8 cellular contexts compared by ENCODE assay signal in genomic region chr3:195697582-195698324, GRCh38. TPM values are rescaled to one million over a fixed set of nuclear protein-coding genes. Genes with fewer than 3 reads are reported as not detected.
DNase-seq lines count a peak whose midpoint lies in the region; ATAC-seq and TF ChIP-seq lines count a peak whose summit lies in the region.

No MANE protein-coding gene starts in this region.

- H3K4me1 ChIP-seq in PC-3 (ENCODE audit: insufficient read depth, low read length) (peaks cover 11% of the 10 kb centered on the region; the same call in 1 of the 2 replicates), HAP-1 (peaks cover 3% of the 10 kb centered on the region; the same call in 1 of the 2 replicates)

- peak; percentile 53 for ATAC-seq in PC-3

- no peak for TF ChIP-seq CTCF in PC-3 (conservative IDR thresholded peaks at IDR 0.05; ENCODE audit: low read depth, low read length)
- no peak for TF ChIP-seq CTCF in nephron (IDR thresholded peaks at IDR 0.05; ENCODE audit: unreplicated experiment in 3 of 3)

- H4K20me1 ChIP-seq in PC-3 (ENCODE audit: low read length): no peaks in the 10 kb centered on the region

- DNase-seq in EL: peak; percentile 97
- DNase-seq in PC-3: peak; percentile 55
- DNase-seq in fibroblast of gingiva (ENCODE audit: low read depth): peak; percentile 96
- DNase-seq in HAP-1 (ENCODE audit: low spot score in 2 of 2): no peak
- no peak for DNase-seq in HEK293T (ENCODE audit: extremely low spot score)
- no peak for DNase-seq in ureter (ENCODE audit: low spot score)
- no peak for DNase-seq in activated naive CD4-positive, alpha-beta T cell treated with anti-CD3 and anti-CD28 coated beads for 36 hours

- H3K27me3 Mint-ChIP-seq in nephron (ENCODE audit: low read depth): no peaks in the 10 kb centered on the region
- no peaks in the 10 kb centered on the region for H3K27me3 Mint-ChIP-seq in activated naive CD4-positive, alpha-beta T cell treated with anti-CD3 and anti-CD28 coated beads for 36 hours (ENCODE audit: low read depth)

- H3K27ac ChIP-seq in PC-3 (ENCODE audit: low read length): no peak overlapping the region

- H3K9me3 Mint-ChIP-seq in nephron: no peaks in the 10 kb centered on the region
- no peaks in the 10 kb centered on the region for H3K9me3 Mint-ChIP-seq in activated naive CD4-positive, alpha-beta T cell treated with anti-CD3 and anti-CD28 coated beads for 36 hours

- H3K4me2 ChIP-seq in PC-3 (ENCODE audit: low read length): no peak overlapping the region

- H2AFZ ChIP-seq in PC-3 (ENCODE audit: low read length): no peak overlapping the region

- no peaks in the 10 kb centered on the region for H3K79me2 ChIP-seq in PC-3 (ENCODE audit: low read length)

- peak overlapping the region in 2 of 3 experiments; percentile 5 to 12 for H3K27ac Mint-ChIP-seq in nephron
- no peak overlapping the region for H3K27ac Mint-ChIP-seq in activated naive CD4-positive, alpha-beta T cell treated with anti-CD3 and anti-CD28 coated beads for 36 hours

- no TSS peak for BruUV-seq in PC-3 (replicated peaks; lab: Mats Ljungman, UMichigan)

- CTCF ChIA-PET in PC-3 (lab: Charles Lee): no interaction called here
- CTCF ChIA-PET in HEK293T (lab: Yijun Ruan, JAX): no interaction called here
- CTCF ChIA-PET in activated naive CD4-positive, alpha-beta T cell treated with anti-CD3 and anti-CD28 coated beads for 36 hours (lab: Charles Lee): no interaction called here

- POLR2A ChIA-PET in PC-3 (lab: Charles Lee; ENCODE audit: unreplicated experiment): no interaction called here
- POLR2A ChIA-PET in HEK293T (lab: Yijun Ruan, JAX): no interaction called here

- H3K36me3 ChIP-seq in PC-3 (ENCODE audit: low read depth, low read length) (peaks cover 4% of the 10 kb centered on the region; the same call in 1 of the 2 replicates), HAP-1 (replicated peaks) (peaks cover 16% of the 10 kb centered on the region)

- H3K9me3 ChIP-seq in PC-3 (ENCODE audit: low read length): no peaks in the 10 kb centered on the region
- no peaks in the 10 kb centered on the region for H3K9me3 ChIP-seq in HAP-1

- intact Hi-C loops in PC-3 (cut with micrococcal nuclease): no loop called here
- intact Hi-C loops in activated naive CD4-positive, alpha-beta T cell treated with anti-CD3 and anti-CD28 coated beads for 36 hours (cut with micrococcal nuclease): no loop called here

- H3K4me3 ChIP-seq in PC-3 (ENCODE audit: low read length) (no peak overlapping the region), HAP-1 (no peak overlapping the region)

- no peaks in the 10 kb centered on the region for H3K27me3 ChIP-seq in PC-3 (ENCODE audit: low read length)
- H3K27me3 ChIP-seq in HAP-1 (ENCODE audit: low read depth): no peaks in the 10 kb centered on the region

- H3K36me3 Mint-ChIP-seq in nephron (ENCODE audit: low read depth): peaks cover 40% of the 10 kb centered on the region
- H3K36me3 Mint-ChIP-seq in activated naive CD4-positive, alpha-beta T cell treated with anti-CD3 and anti-CD28 coated beads for 36 hours (ENCODE audit: low read depth): peaks cover 4% of the 10 kb centered on the region

- H3F3A ChIP-seq in PC-3 (ENCODE audit: low read length, unreplicated experiment): no peaks in the 10 kb centered on the region

- in situ Hi-C loops in HAP-1 (cut with MboI; ENCODE audit: low sequenced_read_pairs): no loop called here

- H3K4me3 Mint-ChIP-seq in nephron: no peak overlapping the region
- H3K4me3 Mint-ChIP-seq in activated naive CD4-positive, alpha-beta T cell treated with anti-CD3 and anti-CD28 coated beads for 36 hours: no peak overlapping the region

- H3K9me2 ChIP-seq in PC-3 (replicated peaks; ENCODE audit: low read length): no peaks in the 10 kb centered on the region

- no peak overlapping the region for H3K9ac ChIP-seq in PC-3 (ENCODE audit: low read length)

- peaks cover 16% of the 10 kb centered on the region for H3K4me1 Mint-ChIP-seq in nephron
- H3K4me1 Mint-ChIP-seq in activated naive CD4-positive, alpha-beta T cell treated with anti-CD3 and anti-CD28 coated beads for 36 hours (ENCODE audit: low read depth): no peaks in the 10 kb centered on the region

TF ChIP-seq in HEK293T, 16 proteins besides CTCF, POLR2A, EP300 and RAD21:
- TF ChIP-seq ELF4 (IDR thresholded peaks at IDR 0.05) (no peak), SUZ12 (IDR thresholded peaks at IDR 0.05) (no peak), PKNOX1 (IDR thresholded peaks at IDR 0.05) (no peak)

RNA-seq across cellular contexts. Expression of gene MUC20, which starts 23.0 kb away (rescaled TPM):
- total RNA-seq in PC-3 (2014; rRNA removed) (0.69 and 2.2 TPM in 2 replicates), ureter (84.4 TPM)
- total RNA-seq in activated naive CD4-positive, alpha-beta T cell treated with anti-CD3 and anti-CD28 coated beads for 36 hours: under 1 TPM; 0.43 to 0.84 TPM

Comparison
In these comparisons a context has a peak if more than half of its experiments do, and no peak if none do; other contexts are left out.
1. DNase-seq: peak in EL (single experiment), PC-3 (single experiment) and fibroblast of gingiva (single experiment); none in HAP-1 (0 of 2), HEK293T (single experiment), ureter (single experiment) and activated naive CD4-positive, alpha-beta T cell treated with anti-CD3 and anti-CD28 coated beads for 36 hours (single experiment).
2. RNA of gene MUC20, which starts 23.0 kb away (total RNA-seq): 84.4 TPM in ureter (single experiment); 0.43 to 0.84 TPM in activated naive CD4-positive, alpha-beta T cell treated with anti-CD3 and anti-CD28 coated beads for 36 hours and 0.69 to 2.2 TPM in PC-3; every median in the first group is over 10 times any median in the second.